ENCODE assay signal across 20 cellular contexts in the genomic region with DNA sequence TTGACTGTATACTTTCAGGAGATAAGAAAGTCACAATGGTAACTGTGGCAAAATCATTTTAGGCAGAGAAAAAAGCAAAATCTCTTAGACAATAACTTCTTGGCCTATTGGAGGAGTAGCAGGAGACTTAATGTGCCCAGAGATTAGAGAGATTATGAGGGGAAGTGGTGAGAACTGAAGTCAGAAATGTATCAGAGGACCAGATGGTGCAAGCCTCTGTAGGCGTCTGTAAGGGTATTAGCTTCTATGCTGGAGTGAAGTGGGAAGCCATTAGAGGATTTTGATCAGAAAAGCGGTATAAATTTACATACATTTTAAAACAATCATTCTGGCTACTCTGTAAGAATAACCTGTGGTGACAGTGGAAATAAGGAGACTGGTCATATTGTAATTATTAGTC.
A peak's percentile ranks its signal among the peaks of the same experiment; 100 is the strongest.
DNase-seq lines count a peak whose midpoint lies in the region; TF ChIP-seq lines count a peak whose summit lies in the region.
"Had no signal": no experiment of that assay in that cellular context is flagged by ENCODE, and none has a peak within 500 bp of the region (broad histone marks: within the 10 kb centered on the region; RNA-seq: fewer than 3 reads in every experiment).

No MANE protein-coding gene starts in this region.

- H3K36me3 ChIP-seq in WERI-Rb-1 = no peaks in the 10 kb centered on the region
- H3K36me3 ChIP-seq: BE2C, HAP-1 had no signal

- H3K27me3 ChIP-seq in WERI-Rb-1 (ENCODE audit: insufficient read depth, low read depth, severe bottlenecking) = no peaks in the 10 kb centered on the region
- H3K27me3 ChIP-seq: BE2C had no signal

- DNase-seq in D341Med (ENCODE audit: low spot score) = peak; percentile 66
- DNase-seq in DMS 273 treated with DMSO at 0.1 percent for 48 hours (lab: John Stamatoyannopoulos, UW) = peak; percentile 27
- DNase-seq in NCI-H82 treated with DMSO at 0.1 percent for 48 hours (lab: John Stamatoyannopoulos, UW; ENCODE audit: unreplicated experiment) = peak; percentile 80
- DNase-seq in WERI-Rb-1 = peak; percentile 52
- no peak for DNase-seq in GM13977 (ENCODE audit: low spot score)
- DNase-seq in SW 1271 (lab: John Stamatoyannopoulos, UW) = no peak
- DNase-seq in NCI-H1436 treated with DMSO at 0.1 percent for 48 hours (lab: John Stamatoyannopoulos, UW) = no peak
- no peak for DNase-seq in T-helper 1 cell
- DNase-seq: ACHN; BE2C; C1 segment of cervical spinal cord; CD4-positive, CD25-positive, alpha-beta regulatory T cell; CD8-positive, alpha-beta memory T cell; COR-L47; DMS53; DND-41; EL; GM23248; KBM-7 had no signal

- H3K27ac ChIP-seq in WERI-Rb-1 = peak overlapping the region; percentile 10
- H3K27ac ChIP-seq: GM23248 had no signal

- no peak overlapping the region for H3K4me3 ChIP-seq in WERI-Rb-1 (ENCODE audit: low read depth, low read length)
- H3K4me3 ChIP-seq: GM23248, HAP-1 had no signal

- no peaks in the 10 kb centered on the region for H3K9me3 ChIP-seq in WERI-Rb-1 (ENCODE audit: severe bottlenecking)
- H3K9me3 ChIP-seq: BE2C, HAP-1 had no signal

- TF ChIP-seq CTCF in WERI-Rb-1 (IDR thresholded peaks at IDR 0.05; ENCODE audit: low read depth, low read length) (no peak), GM13977 (IDR thresholded peaks at IDR 0.05; ENCODE audit: extremely low read depth, insufficient read depth, missing control alignments) (no peak)

- in situ Hi-C loops in GM13977 (cut with MboI; ENCODE audit: low pct_unique_long_range_greater_than_20kb, low sequenced_read_pairs, unreplicated experiment) = no loop called here

Comparison
In these comparisons a context has a peak if more than half of its experiments do, and no peak if none do; other contexts are left out.
1. DNase-seq: peak in D341Med (single experiment), DMS 273 treated with DMSO at 0.1 percent for 48 hours (single experiment), NCI-H82 treated with DMSO at 0.1 percent for 48 hours (single experiment) and WERI-Rb-1 (single experiment); none in GM13977 (single experiment), SW 1271 (0 of 2), NCI-H1436 treated with DMSO at 0.1 percent for 48 hours (single experiment) and T-helper 1 cell (0 of 5).